8 cellular contexts compared by ENCODE assay signal in genomic region chr2:28583899-28584553, GRCh38.
DNase-seq lines count a peak whose midpoint lies in the region; ATAC-seq lines count a peak whose summit lies in the region.

No MANE protein-coding gene starts in this region.

- no peaks in the 10 kb centered on the region for H3K9me3 Mint-ChIP-seq in effector memory CD8-positive, alpha-beta T cell

- no peaks in the 10 kb centered on the region for H3K36me3 Mint-ChIP-seq in effector memory CD8-positive, alpha-beta T cell (ENCODE audit: insufficient read depth)

- no peaks in the 10 kb centered on the region for H3K9me3 ChIP-seq in mucosa of rectum (ENCODE audit: control insufficient read depth in 2 of 2, low read length in 2 of 2)

- H3K36me3 ChIP-seq in mucosa of rectum (ENCODE audit: control insufficient read depth in 2 of 2, insufficient read depth in 2 of 2, low read length in 2 of 2): no peaks in the 10 kb centered on the region

- peak; percentile 20 for ATAC-seq in effector memory CD8-positive, alpha-beta T cell (replicated peaks)
- no peak for ATAC-seq in GM21528 (IDR thresholded peaks at IDR 0.05; ENCODE audit: low FRiP score, unreplicated experiment)

- H3K4me1 ChIP-seq in mucosa of rectum (ENCODE audit: control insufficient read depth in 2 of 2, insufficient read depth in 2 of 2, low read length in 2 of 2): peaks cover 2 to 3% of the 10 kb centered on the region in 2 donors

- peak overlapping the region; percentile 43 for H3K27ac ChIP-seq in mucosa of rectum (ENCODE audit: low read depth in 2 of 2, low read length in 2 of 2)

- no peak overlapping the region for H3K9ac ChIP-seq in mucosa of rectum (ENCODE audit: low read depth in 1 of 2, low read length in 2 of 2)

- H3K27me3 ChIP-seq in mucosa of rectum (ENCODE audit: control insufficient read depth in 2 of 2, insufficient read depth in 2 of 2, low read length in 2 of 2): no peaks in the 10 kb centered on the region

- H3K4me3 ChIP-seq in mucosa of rectum (ENCODE audit: low read length in 2 of 2): no peak overlapping the region

- no peaks in the 10 kb centered on the region for H3K27me3 Mint-ChIP-seq in effector memory CD8-positive, alpha-beta T cell

- DNase-seq in ELR (ENCODE audit: low read depth): peak; percentile 98
- DNase-seq in LHCN-M2 (ENCODE audit: low read depth): peak; percentile 99
- DNase-seq in activated CD4-positive, alpha-beta T cell treated with anti-CD3 and anti-CD28 coated beads, Interleukin-2, amount 50 U/mL, for 4 hours: peak; percentile 60 to 68
- DNase-seq in effector memory CD8-positive, alpha-beta T cell: no peak
- DNase-seq in stimulated activated CD8-positive, alpha-beta memory T cell treated with anti-CD3 and anti-CD28 coated beads, Interleukin-7, amount 100 ng/mL, for 48 hours (ENCODE audit: extremely low read depth in 1 of 2, low read depth in 1 of 2): peak; percentile 55 to 81
- DNase-seq in GM19238 (ENCODE audit: insufficient read length, low spot score): no peak

- H3K4me1 Mint-ChIP-seq in effector memory CD8-positive, alpha-beta T cell (ENCODE audit: low read depth in 2 of 2): peaks cover 17 to 22% of the 10 kb centered on the region in 2 donors

- H3K27ac Mint-ChIP-seq in effector memory CD8-positive, alpha-beta T cell: no peak overlapping the region

- H3K4me3 Mint-ChIP-seq in effector memory CD8-positive, alpha-beta T cell: no peak overlapping the region

Comparison
In these comparisons a context has a peak if more than half of its experiments do, and no peak if none do; other contexts are left out.
1. DNase-seq: peak in ELR (single experiment), LHCN-M2 (single experiment), activated CD4-positive, alpha-beta T cell treated with anti-CD3 and anti-CD28 coated beads, Interleukin-2, amount 50 U/mL, for 4 hours (2 of 2) and stimulated activated CD8-positive, alpha-beta memory T cell treated with anti-CD3 and anti-CD28 coated beads, Interleukin-7, amount 100 ng/mL, for 48 hours (2 of 2); none in effector memory CD8-positive, alpha-beta T cell (0 of 3) and GM19238 (single experiment).